In the genomic region with DNA sequence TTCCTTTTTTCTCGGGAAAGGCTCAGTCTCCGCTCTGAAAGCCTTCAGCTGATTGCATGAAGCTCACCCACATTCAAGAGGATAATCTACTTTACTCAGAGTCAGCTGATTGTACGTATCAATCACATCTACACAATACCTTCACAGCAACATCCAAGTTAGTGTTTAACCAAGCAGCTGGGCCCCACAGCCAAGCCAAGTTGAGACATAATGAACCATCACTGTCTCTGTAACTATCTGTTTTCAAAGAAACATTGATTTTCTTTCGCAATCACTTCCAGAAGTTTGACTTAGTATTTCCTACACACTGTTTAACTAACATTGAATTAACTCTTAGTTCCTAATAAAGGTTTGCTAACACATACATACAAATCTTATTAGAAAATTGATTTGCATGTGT, we compare ENCODE assay signal across 1 cellular context.
TF ChIP-seq lines count a peak whose summit lies in the region.

No MANE protein-coding gene starts in this region.

TF ChIP-seq in HepG2, 621 proteins besides CTCF, POLR2A, EP300 and RAD21 (continues in another document):
- TF ChIP-seq ZNF362 (CRISPR knock-in tag; IDR thresholded peaks at IDR 0.05; ENCODE audit: borderline replicate concordance), result peak; percentile 59
- TF ChIP-seq FOXM1 (CRISPR knock-in tag; IDR thresholded peaks at IDR 0.05), result no peak
- TF ChIP-seq FOXA3 (CRISPR knock-in tag; IDR thresholded peaks at IDR 0.05), result peak; percentile 90
- TF ChIP-seq ZNF572 (CRISPR knock-in tag; IDR thresholded peaks at IDR 0.05), result peak; percentile 100
- TF ChIP-seq ZFP82 (CRISPR knock-in tag; IDR thresholded peaks at IDR 0.05; ENCODE audit: borderline replicate concordance), result no peak
- TF ChIP-seq KAT8 (CRISPR knock-in tag; IDR thresholded peaks at IDR 0.05), result peak; percentile 67; the same call in 1 of the 2 replicates
- TF ChIP-seq SIX4 (CRISPR knock-in tag; IDR thresholded peaks at IDR 0.05), result peak; percentile 84
- TF ChIP-seq RFX3 (CRISPR knock-in tag; IDR thresholded peaks at IDR 0.05), result peak; percentile 52
- peak; percentile 2; the same call in 1 of the 2 replicates for TF ChIP-seq ZFP91 (CRISPR knock-in tag; IDR thresholded peaks at IDR 0.05; ENCODE audit: borderline replicate concordance)
- no peak for TF ChIP-seq ATRX (CRISPR knock-in tag; IDR thresholded peaks at IDR 0.05; ENCODE audit: borderline replicate concordance)
- TF ChIP-seq ZNF75D (CRISPR knock-in tag; IDR thresholded peaks at IDR 0.05; ENCODE audit: borderline replicate concordance), result no peak
- TF ChIP-seq PHF21A (CRISPR knock-in tag; IDR thresholded peaks at IDR 0.05), result peak; percentile 50; the same call in 1 of the 2 replicates
- peak; percentile 50; the same call in 1 of the 2 replicates for TF ChIP-seq NR2F6 (IDR thresholded peaks at IDR 0.05)
- TF ChIP-seq NR2F6 (CRISPR knock-in tag; IDR thresholded peaks at IDR 0.05), result peak; percentile 56; the same call in 1 of the 2 replicates
- 0 out of 2 replicates have a peak, but pooled peaks have one; percentile 47 for TF ChIP-seq ZNF354B (CRISPR knock-in tag; IDR thresholded peaks at IDR 0.05)
- TF ChIP-seq ZHX1 (CRISPR knock-in tag; IDR thresholded peaks at IDR 0.05; ENCODE audit: low read depth), result peak; percentile 82; the same call in 1 of the 2 replicates
- TF ChIP-seq CREM (IDR thresholded peaks at IDR 0.05), result peak; percentile 78; the same call in 1 of the 2 replicates
- no peak for TF ChIP-seq CREM (CRISPR knock-in tag; IDR thresholded peaks at IDR 0.05)
- TF ChIP-seq ZNF652 (CRISPR knock-in tag; IDR thresholded peaks at IDR 0.05; ENCODE audit: borderline replicate concordance, low read depth), result peak; percentile 87
- TF ChIP-seq KDM4B (CRISPR knock-in tag; IDR thresholded peaks at IDR 0.05), result no peak
- TF ChIP-seq GATAD2A (CRISPR knock-in tag; IDR thresholded peaks at IDR 0.05), result peak; percentile 95
- peak; percentile 36; the same call in 1 of the 2 replicates for TF ChIP-seq NR2C2 (CRISPR knock-in tag; IDR thresholded peaks at IDR 0.05; ENCODE audit: borderline replicate concordance)
- TF ChIP-seq ZNF546 (CRISPR knock-in tag; conservative IDR thresholded peaks at IDR 0.05), result no peak
- TF ChIP-seq FOSL2 (CRISPR knock-in tag; IDR thresholded peaks at IDR 0.05), result peak; percentile 83
- TF ChIP-seq ELF3 (CRISPR knock-in tag; IDR thresholded peaks at IDR 0.05), result peak; percentile 62
- TF ChIP-seq RXRB (CRISPR knock-in tag; IDR thresholded peaks at IDR 0.05; ENCODE audit: borderline replicate concordance), result peak; percentile 81
- TF ChIP-seq, protein P1, sequence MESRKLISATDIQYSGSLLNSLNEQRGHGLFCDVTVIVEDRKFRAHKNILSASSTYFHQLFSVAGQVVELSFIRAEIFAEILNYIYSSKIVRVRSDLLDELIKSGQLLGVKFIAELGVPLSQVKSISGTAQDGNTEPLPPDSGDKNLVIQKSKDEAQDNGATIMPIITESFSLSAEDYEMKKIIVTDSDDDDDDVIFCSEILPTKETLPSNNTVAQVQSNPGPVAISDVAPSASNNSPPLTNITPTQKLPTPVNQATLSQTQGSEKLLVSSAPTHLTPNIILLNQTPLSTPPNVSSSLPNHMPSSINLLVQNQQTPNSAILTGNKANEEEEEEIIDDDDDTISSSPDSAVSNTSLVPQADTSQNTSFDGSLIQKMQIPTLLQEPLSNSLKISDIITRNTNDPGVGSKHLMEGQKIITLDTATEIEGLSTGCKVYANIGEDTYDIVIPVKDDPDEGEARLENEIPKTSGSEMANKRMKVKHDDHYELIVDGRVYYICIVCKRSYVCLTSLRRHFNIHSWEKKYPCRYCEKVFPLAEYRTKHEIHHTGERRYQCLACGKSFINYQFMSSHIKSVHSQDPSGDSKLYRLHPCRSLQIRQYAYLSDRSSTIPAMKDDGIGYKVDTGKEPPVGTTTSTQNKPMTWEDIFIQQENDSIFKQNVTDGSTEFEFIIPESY (CRISPR knock-in tag; IDR thresholded peaks at IDR 0.05), result 0 out of 2 replicates have a peak, but pooled peaks have one; percentile 34
- TF ChIP-seq KDM1A (CRISPR knock-in tag; IDR thresholded peaks at IDR 0.05), result peak; percentile 79
- peak; percentile 82; the same call in 1 of the 2 replicates for TF ChIP-seq MIER3 (CRISPR knock-in tag; IDR thresholded peaks at IDR 0.05; ENCODE audit: borderline replicate concordance)
- 0 out of 2 replicates have a peak, but pooled peaks have one; percentile 40 for TF ChIP-seq HHEX (CRISPR knock-in tag; IDR thresholded peaks at IDR 0.05)
- TF ChIP-seq, protein P2, sequence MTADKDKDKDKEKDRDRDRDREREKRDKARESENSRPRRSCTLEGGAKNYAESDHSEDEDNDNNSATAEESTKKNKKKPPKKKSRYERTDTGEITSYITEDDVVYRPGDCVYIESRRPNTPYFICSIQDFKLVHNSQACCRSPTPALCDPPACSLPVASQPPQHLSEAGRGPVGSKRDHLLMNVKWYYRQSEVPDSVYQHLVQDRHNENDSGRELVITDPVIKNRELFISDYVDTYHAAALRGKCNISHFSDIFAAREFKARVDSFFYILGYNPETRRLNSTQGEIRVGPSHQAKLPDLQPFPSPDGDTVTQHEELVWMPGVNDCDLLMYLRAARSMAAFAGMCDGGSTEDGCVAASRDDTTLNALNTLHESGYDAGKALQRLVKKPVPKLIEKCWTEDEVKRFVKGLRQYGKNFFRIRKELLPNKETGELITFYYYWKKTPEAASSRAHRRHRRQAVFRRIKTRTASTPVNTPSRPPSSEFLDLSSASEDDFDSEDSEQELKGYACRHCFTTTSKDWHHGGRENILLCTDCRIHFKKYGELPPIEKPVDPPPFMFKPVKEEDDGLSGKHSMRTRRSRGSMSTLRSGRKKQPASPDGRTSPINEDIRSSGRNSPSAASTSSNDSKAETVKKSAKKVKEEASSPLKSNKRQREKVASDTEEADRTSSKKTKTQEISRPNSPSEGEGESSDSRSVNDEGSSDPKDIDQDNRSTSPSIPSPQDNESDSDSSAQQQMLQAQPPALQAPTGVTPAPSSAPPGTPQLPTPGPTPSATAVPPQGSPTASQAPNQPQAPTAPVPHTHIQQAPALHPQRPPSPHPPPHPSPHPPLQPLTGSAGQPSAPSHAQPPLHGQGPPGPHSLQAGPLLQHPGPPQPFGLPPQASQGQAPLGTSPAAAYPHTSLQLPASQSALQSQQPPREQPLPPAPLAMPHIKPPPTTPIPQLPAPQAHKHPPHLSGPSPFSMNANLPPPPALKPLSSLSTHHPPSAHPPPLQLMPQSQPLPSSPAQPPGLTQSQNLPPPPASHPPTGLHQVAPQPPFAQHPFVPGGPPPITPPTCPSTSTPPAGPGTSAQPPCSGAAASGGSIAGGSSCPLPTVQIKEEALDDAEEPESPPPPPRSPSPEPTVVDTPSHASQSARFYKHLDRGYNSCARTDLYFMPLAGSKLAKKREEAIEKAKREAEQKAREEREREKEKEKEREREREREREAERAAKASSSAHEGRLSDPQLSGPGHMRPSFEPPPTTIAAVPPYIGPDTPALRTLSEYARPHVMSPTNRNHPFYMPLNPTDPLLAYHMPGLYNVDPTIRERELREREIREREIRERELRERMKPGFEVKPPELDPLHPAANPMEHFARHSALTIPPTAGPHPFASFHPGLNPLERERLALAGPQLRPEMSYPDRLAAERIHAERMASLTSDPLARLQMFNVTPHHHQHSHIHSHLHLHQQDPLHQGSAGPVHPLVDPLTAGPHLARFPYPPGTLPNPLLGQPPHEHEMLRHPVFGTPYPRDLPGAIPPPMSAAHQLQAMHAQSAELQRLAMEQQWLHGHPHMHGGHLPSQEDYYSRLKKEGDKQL (CRISPR knock-in tag; IDR thresholded peaks at IDR 0.05; ENCODE audit: low read depth), result peak; percentile 72
- TF ChIP-seq PRDM10 (CRISPR knock-in tag; IDR thresholded peaks at IDR 0.05; ENCODE audit: low read depth), result 0 out of 2 replicates have a peak, but pooled peaks have one; percentile 31
- no peak for TF ChIP-seq CREB1 (IDR thresholded peaks at IDR 0.05)
- peak; percentile 79 for TF ChIP-seq CREB1 (CRISPR knock-in tag; IDR thresholded peaks at IDR 0.05)
- no peak for TF ChIP-seq DNMT1 (CRISPR knock-in tag; IDR thresholded peaks at IDR 0.05)
- peak in 1 of 2 experiments; percentile 78; a peak in 2 of 4 replicates for TF ChIP-seq KLF16 (CRISPR knock-in tag; IDR thresholded peaks at IDR 0.05)
- TF ChIP-seq NCOA2 (CRISPR knock-in tag; IDR thresholded peaks at IDR 0.05), result peak; percentile 90
- TF ChIP-seq, protein P3, sequence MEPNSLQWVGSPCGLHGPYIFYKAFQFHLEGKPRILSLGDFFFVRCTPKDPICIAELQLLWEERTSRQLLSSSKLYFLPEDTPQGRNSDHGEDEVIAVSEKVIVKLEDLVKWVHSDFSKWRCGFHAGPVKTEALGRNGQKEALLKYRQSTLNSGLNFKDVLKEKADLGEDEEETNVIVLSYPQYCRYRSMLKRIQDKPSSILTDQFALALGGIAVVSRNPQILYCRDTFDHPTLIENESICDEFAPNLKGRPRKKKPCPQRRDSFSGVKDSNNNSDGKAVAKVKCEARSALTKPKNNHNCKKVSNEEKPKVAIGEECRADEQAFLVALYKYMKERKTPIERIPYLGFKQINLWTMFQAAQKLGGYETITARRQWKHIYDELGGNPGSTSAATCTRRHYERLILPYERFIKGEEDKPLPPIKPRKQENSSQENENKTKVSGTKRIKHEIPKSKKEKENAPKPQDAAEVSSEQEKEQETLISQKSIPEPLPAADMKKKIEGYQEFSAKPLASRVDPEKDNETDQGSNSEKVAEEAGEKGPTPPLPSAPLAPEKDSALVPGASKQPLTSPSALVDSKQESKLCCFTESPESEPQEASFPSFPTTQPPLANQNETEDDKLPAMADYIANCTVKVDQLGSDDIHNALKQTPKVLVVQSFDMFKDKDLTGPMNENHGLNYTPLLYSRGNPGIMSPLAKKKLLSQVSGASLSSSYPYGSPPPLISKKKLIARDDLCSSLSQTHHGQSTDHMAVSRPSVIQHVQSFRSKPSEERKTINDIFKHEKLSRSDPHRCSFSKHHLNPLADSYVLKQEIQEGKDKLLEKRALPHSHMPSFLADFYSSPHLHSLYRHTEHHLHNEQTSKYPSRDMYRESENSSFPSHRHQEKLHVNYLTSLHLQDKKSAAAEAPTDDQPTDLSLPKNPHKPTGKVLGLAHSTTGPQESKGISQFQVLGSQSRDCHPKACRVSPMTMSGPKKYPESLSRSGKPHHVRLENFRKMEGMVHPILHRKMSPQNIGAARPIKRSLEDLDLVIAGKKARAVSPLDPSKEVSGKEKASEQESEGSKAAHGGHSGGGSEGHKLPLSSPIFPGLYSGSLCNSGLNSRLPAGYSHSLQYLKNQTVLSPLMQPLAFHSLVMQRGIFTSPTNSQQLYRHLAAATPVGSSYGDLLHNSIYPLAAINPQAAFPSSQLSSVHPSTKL (CRISPR knock-in tag; IDR thresholded peaks at IDR 0.05), result peak; percentile 92
- no peak for TF ChIP-seq SRY (CRISPR knock-in tag; IDR thresholded peaks at IDR 0.05)
